12 cellular contexts compared by ENCODE assay signal in genomic region chr5:179873711-179874110, GRCh38. TPM values are rescaled to one million over a fixed set of nuclear protein-coding genes. Genes with fewer than 3 reads are reported as not detected.
DNase-seq lines count a peak whose midpoint lies in the region; ATAC-seq and TF ChIP-seq lines count a peak whose summit lies in the region.
"Had no signal": no experiment of that assay in that cellular context is flagged by ENCODE, and none has a peak within 500 bp of the region (broad histone marks: within the 10 kb centered on the region; RNA-seq: fewer than 3 reads in every experiment).

No MANE protein-coding gene starts in this region.

- intact Hi-C loops in uterus (cut with DNase I; ENCODE audit: low total_unique reads), result no loop called here

- no peak for TF ChIP-seq POLR2A in uterus (IDR thresholded peaks at IDR 0.05)

- H2BK15ac ChIP-seq in neuronal stem cell (ENCODE audit: low read length), result no peak overlapping the region

- no peak overlapping the region for H3K4ac ChIP-seq in neuronal stem cell (ENCODE audit: low read length)

- no peak overlapping the region for H3K9ac ChIP-seq in neuronal stem cell (ENCODE audit: low read depth, low read length, poor library complexity)
- H3K9ac ChIP-seq: BLaER1 had no signal

- peak overlapping the region; percentile 10 for H4K8ac ChIP-seq in neuronal stem cell (ENCODE audit: low read depth, low read length)

- DNase-seq in D341Med (ENCODE audit: low spot score) (peak; percentile 18), H7 (peak; percentile 41), neuronal stem cell (ENCODE audit: low spot score) (no peak), uterus (no peak), amygdala (lab: John Stamatoyannopoulos, UW) (no peak)
- DNase-seq: AML-193; CD8-positive, alpha-beta memory T cell; DMS79; GOT3 had no signal

- H3K27me3 ChIP-seq in H7 (ENCODE audit: control insufficient read depth, insufficient read depth, low read length) (no peaks in the 10 kb centered on the region), neuronal stem cell (ENCODE audit: control insufficient read depth in 3 of 3, insufficient read depth in 3 of 3, low read depth in 1 of 3, low read length in 3 of 3) (no peaks in the 10 kb centered on the region), uterus (no peaks in the 10 kb centered on the region)
- H3K27me3 ChIP-seq: BLaER1 had no signal

- H3K79me1 ChIP-seq in neuronal stem cell (ENCODE audit: low read depth, low read length), result peaks cover 3% of the 10 kb centered on the region

- no peak overlapping the region for H2BK5ac ChIP-seq in neuronal stem cell (ENCODE audit: low read length)

- no peak overlapping the region for H2AFZ ChIP-seq in neuronal stem cell (ENCODE audit: low read length)

- H3K36me3 ChIP-seq in H7 (replicated peaks; ENCODE audit: control insufficient read depth, insufficient read depth, low read length), result peaks cover 11% of the 10 kb centered on the region
- H3K36me3 ChIP-seq in neuronal stem cell (replicated peaks in 1 of 2; ENCODE audit: control insufficient read depth in 2 of 2, insufficient read depth in 2 of 2, low read length in 2 of 2), result peaks cover 52 to 88% of the 10 kb centered on the region in 2 donors
- no peaks in the 10 kb centered on the region for H3K36me3 ChIP-seq in uterus

- no peak overlapping the region for H3K4me2 ChIP-seq in neuronal stem cell (ENCODE audit: insufficient read depth, low read length, poor library complexity, severe bottlenecking)
- H3K4me2 ChIP-seq: BLaER1 had no signal

- H2BK120ac ChIP-seq in neuronal stem cell (ENCODE audit: low read depth, low read length), result no peak overlapping the region

- no peak overlapping the region for H4K91ac ChIP-seq in neuronal stem cell (ENCODE audit: low read depth, low read length, poor library complexity)

- no peak overlapping the region for H3K14ac ChIP-seq in neuronal stem cell (ENCODE audit: low read length)

- TF ChIP-seq CTCF in uterus (IDR thresholded peaks at IDR 0.05), result no peak

- no peak overlapping the region for H3K27ac ChIP-seq in neuronal stem cell (replicated peaks; ENCODE audit: low read length)
- peak overlapping the region; percentile 55 to 57 for H3K27ac ChIP-seq in uterus
- H3K27ac ChIP-seq: BLaER1 had no signal

- no peak for ATAC-seq in GM21526 (IDR thresholded peaks at IDR 0.05; ENCODE audit: low FRiP score, unreplicated experiment)

- no peaks in the 10 kb centered on the region for H3K9me3 ChIP-seq in neuronal stem cell (replicated peaks in 1 of 2; ENCODE audit: control insufficient read depth in 2 of 2, insufficient read depth in 1 of 2, low read depth in 1 of 2, low read length in 2 of 2)
- no peaks in the 10 kb centered on the region for H3K9me3 ChIP-seq in uterus
- H3K9me3 ChIP-seq: BLaER1, HAP-1 had no signal

- H2BK12ac ChIP-seq in neuronal stem cell (ENCODE audit: low read length), result no peak overlapping the region

- no peak overlapping the region for H3K23ac ChIP-seq in neuronal stem cell (ENCODE audit: low read depth, low read length, poor library complexity)

- H3K18ac ChIP-seq in neuronal stem cell (ENCODE audit: low read length), result no peak overlapping the region

- no peak overlapping the region for H2AK5ac ChIP-seq in neuronal stem cell (ENCODE audit: low read depth, low read length)

- peaks cover 0 to 11% of the 10 kb centered on the region in 2 donors for H3K4me1 ChIP-seq in neuronal stem cell (ENCODE audit: control insufficient read depth in 2 of 2, insufficient read depth in 1 of 2, low read depth in 1 of 2, low read length in 2 of 2)
- H3K4me1 ChIP-seq in uterus, result peaks cover 0 to 7% of the 10 kb centered on the region in 2 donors

- H3K4me3 ChIP-seq in H7 (ENCODE audit: insufficient read depth, low read depth, low read length) (no peak overlapping the region), neuronal stem cell (ENCODE audit: low read length in 2 of 2) (no peak overlapping the region), uterus (no peak overlapping the region)
- H3K4me3 ChIP-seq: BLaER1, HAP-1 had no signal

- no CpG with 5 or more reads among the region's 5 CpGs for WGBS in neuronal stem cell (ENCODE audit: extremely low coverage in 2 of 2, insufficient read length in 2 of 2, insufficient replicate concordance in 1 of 2), 2 donors

RNA-seq across cellular contexts. Expression of gene MRNIP, which starts 15.1 kb away (rescaled TPM):
- 34.7 and 56.2 TPM in 2 replicates for total RNA-seq in H7 (2014; rRNA removed; shearing (Covaris generic))
- 39.6 TPM for polyA plus RNA-seq in neuronal stem cell (2013, experiment 1 of 2)
- 39.2 TPM for polyA plus RNA-seq in neuronal stem cell (2013, experiment 2 of 2)
- total RNA-seq in uterus, result 100 to 1,000 TPM in 1 of 4 donors, 10 to 100 TPM in 3; 16.8 to 138 (median 61.6) TPM

RNA-seq across cellular contexts. Expression of gene TBC1D9B, which starts 34.0 kb away (rescaled TPM):
- 48.1 and 61.2 TPM in 2 replicates for total RNA-seq in H7 (2014; rRNA removed; shearing (Covaris generic))
- 41.1 TPM for polyA plus RNA-seq in neuronal stem cell (2013, experiment 1 of 2)
- 39.6 TPM for polyA plus RNA-seq in neuronal stem cell (2013, experiment 2 of 2)
- total RNA-seq in uterus, result 1,000 to 10,000 TPM in 1 of 4 donors, 100 to 1,000 TPM in 1, 10 to 100 TPM in 2; 58.8 to 2,513 (median 108) TPM

RNA-seq across cellular contexts. Expression of gene SQSTM1, which starts 53.0 kb away (rescaled TPM):
- total RNA-seq in H7 (2014; rRNA removed; shearing (Covaris generic)), result 161 and 184 TPM in 2 replicates
- polyA plus RNA-seq in neuronal stem cell (2013, experiment 1 of 2), result 52.6 TPM
- polyA plus RNA-seq in neuronal stem cell (2013, experiment 2 of 2), result 53.4 TPM
- 100 to 1,000 TPM in 3 of 4 donors, 10 to 100 TPM in 1; 94.7 to 874 (median 439) TPM for total RNA-seq in uterus

Comparison
In these comparisons a context has a peak if more than half of its experiments do, and no peak if none do; other contexts are left out.
1. DNase-seq: peak in D341Med (single experiment) and H7 (single experiment); none in neuronal stem cell (single experiment), uterus (0 of 2) and amygdala (0 of 56).